Comparison of ENCODE assay signal across 25 cellular contexts in genomic region chr17:72520665-72521303, GRCh38.
DNase-seq lines count a peak whose midpoint lies in the region; ATAC-seq, FAIRE-seq and TF ChIP-seq lines count a peak whose summit lies in the region.
"Had no signal": no experiment of that assay in that cellular context is flagged by ENCODE, and none has a peak within 500 bp of the region (broad histone marks: within the 10 kb centered on the region; RNA-seq: fewer than 3 reads in every experiment).

No MANE protein-coding gene starts in this region.

- no peaks in the 10 kb centered on the region for H3K79me1 ChIP-seq in neuronal stem cell (ENCODE audit: low read depth, low read length)

- H3K4me3 ChIP-seq in GM12864 (ENCODE audit: low read depth, low read length) (peak overlapping the region; percentile 6; the same call in 1 of the 2 replicates), colonic mucosa (no peak overlapping the region), right atrium auricular region (no peak overlapping the region), neuronal stem cell (ENCODE audit: low read length in 2 of 2) (no peak overlapping the region), HepG2 (replicated peaks in 1 of 3; ENCODE audit: insufficient read depth in 1 of 3, low read depth in 2 of 3, low read length in 3 of 3) (no peak overlapping the region)
- H3K4me3 ChIP-seq: A549, psoas muscle, spleen had no signal

- no peak overlapping the region for H2BK5ac ChIP-seq in neuronal stem cell (ENCODE audit: low read length)

- H3K18ac ChIP-seq in neuronal stem cell (ENCODE audit: low read length): no peak overlapping the region

- peaks cover 3% of the 10 kb centered on the region for H3K4me1 ChIP-seq in colonic mucosa
- peaks cover 0 to 10% of the 10 kb centered on the region in 2 donors for H3K4me1 ChIP-seq in right atrium auricular region
- H3K4me1 ChIP-seq in neuronal stem cell (ENCODE audit: control insufficient read depth in 2 of 2, insufficient read depth in 1 of 2, low read depth in 1 of 2, low read length in 2 of 2): peaks cover under 1 to 22% of the 10 kb centered on the region in 2 donors
- peaks cover 68% of the 10 kb centered on the region for H3K4me1 ChIP-seq in HepG2 (ENCODE audit: insufficient read depth, low read length)
- H3K4me1 ChIP-seq: foreskin keratinocyte, psoas muscle, spleen had no signal

- H2AK5ac ChIP-seq in neuronal stem cell (ENCODE audit: low read depth, low read length): no peak overlapping the region

- TF ChIP-seq POLR2A in HepG2 (IDR thresholded peaks at IDR 0.05; ENCODE audit: insufficient read depth in 1 of 2, low read depth in 2 of 2, low read length in 2 of 2): no peak

- H3K4me2 ChIP-seq in neuronal stem cell (ENCODE audit: insufficient read depth, low read length, poor library complexity, severe bottlenecking): no peak overlapping the region
- no peak overlapping the region for H3K4me2 ChIP-seq in HepG2 (ENCODE audit: low read depth, low read length)
- H3K4me2 ChIP-seq: KMS-11 had no signal

- no peak overlapping the region for H4K8ac ChIP-seq in neuronal stem cell (ENCODE audit: low read depth, low read length)

- H3K36me3 ChIP-seq in colonic mucosa (no peaks in the 10 kb centered on the region), right atrium auricular region (no peaks in the 10 kb centered on the region), neuronal stem cell (replicated peaks in 1 of 2; ENCODE audit: control insufficient read depth in 2 of 2, insufficient read depth in 2 of 2, low read length in 2 of 2) (no peaks in the 10 kb centered on the region), HepG2 (replicated peaks in 1 of 2; ENCODE audit: control insufficient read depth in 1 of 2, insufficient read depth in 2 of 2, low read length in 2 of 2) (no peaks in the 10 kb centered on the region)
- H3K36me3 ChIP-seq: spleen had no signal

- H3K79me2 ChIP-seq in HepG2 (ENCODE audit: insufficient read depth, low read length): peaks cover 77% of the 10 kb centered on the region

- H2BK120ac ChIP-seq in neuronal stem cell (ENCODE audit: low read depth, low read length): no peak overlapping the region

- no peak for DNase-seq in GM12864 (ENCODE audit: low read depth)
- DNase-seq in colonic mucosa: no peak
- DNase-seq in right atrium auricular region (ENCODE audit: low spot score): no peak
- DNase-seq in neuronal stem cell (ENCODE audit: low spot score): no peak
- DNase-seq in mucosa of gallbladder (ENCODE audit: low spot score): no peak
- no peak for DNase-seq in HepG2 (ENCODE audit: low spot score)
- DNase-seq: activated CD4-positive, alpha-beta T cell treated with anti-CD3 and anti-CD28 coated beads for 36 hours; activated effector memory CD4-positive, alpha-beta T cell treated with Interleukin-2 at 50 U/mL for 16 hours; activated naive CD8-positive, alpha-beta T cell treated with anti-CD3 and anti-CD28 coated beads, Interleukin-2, amount 50 U/mL, for 24 hours; dermis blood vessel endothelial cell; foreskin keratinocyte; H9; NCI-H1048; NCI-H2029; NCI-H446 treated with DMSO at 0.1 percent for 48 hours; psoas muscle; spleen; substantia nigra had no signal

- POLR2A ChIA-PET in HepG2 (lab: Yijun Ruan, JAX): interaction anchor here (2.0 to 2.7 kb wide), 3 partner anchors 18 to 121 kb away, joined by 6 to 32 read pairs (median 8); no protein-coding TSS in a partner anchor

- peak; percentile 72 for ATAC-seq in GM19351 (IDR thresholded peaks at IDR 0.05; ENCODE audit: unreplicated experiment)
- peak; percentile 39 for ATAC-seq in HG03565 (IDR thresholded peaks at IDR 0.05; ENCODE audit: unreplicated experiment)
- ATAC-seq in HepG2: no peak
- ATAC-seq: A549; activated CD4-positive, alpha-beta T cell treated with anti-CD3 and anti-CD28 coated beads for 36 hours; activated naive CD8-positive, alpha-beta T cell treated with anti-CD3 and anti-CD28 coated beads, Interleukin-2, amount 50 U/mL, for 24 hours; foreskin keratinocyte; psoas muscle had no signal

- H2BK15ac ChIP-seq in neuronal stem cell (ENCODE audit: low read length): no peak overlapping the region

- H2AFZ ChIP-seq in neuronal stem cell (ENCODE audit: low read length): no peak overlapping the region
- H2AFZ ChIP-seq in HepG2 (ENCODE audit: low read length): no peak overlapping the region

- intact Hi-C loops in colonic mucosa (cut with DNase I): no loop called here
- intact Hi-C loops in HepG2 (cut with micrococcal nuclease; ENCODE audit: unreplicated experiment): no loop called here

- H3K9ac ChIP-seq in colonic mucosa (ENCODE audit: low read depth in 2 of 2, low read length in 2 of 2) (peak overlapping the region in 1 of 2 donors; percentile 16), neuronal stem cell (ENCODE audit: low read depth, low read length, poor library complexity) (no peak overlapping the region), HepG2 (ENCODE audit: insufficient read depth, low read depth, low read length) (no peak overlapping the region)
- H3K9ac ChIP-seq: KMS-11 had no signal

- peaks cover 12% of the 10 kb centered on the region for H4K20me1 ChIP-seq in HepG2 (ENCODE audit: insufficient read depth, low read length)

- FAIRE-seq in HepG2 (lab: Jason Lieb, UNC): no peak
- FAIRE-seq: A549 had no signal

- H3K4ac ChIP-seq in neuronal stem cell (ENCODE audit: low read length): no peak overlapping the region

- H3K14ac ChIP-seq in neuronal stem cell (ENCODE audit: low read length): no peak overlapping the region

- no peak overlapping the region for H2BK12ac ChIP-seq in neuronal stem cell (ENCODE audit: low read length)

- peak overlapping the region; percentile 52 for H3K27ac ChIP-seq in colonic mucosa
- no peak overlapping the region for H3K27ac ChIP-seq in right atrium auricular region
- no peak overlapping the region for H3K27ac ChIP-seq in neuronal stem cell (replicated peaks; ENCODE audit: low read length)
- H3K27ac ChIP-seq in HepG2 (ENCODE audit: extremely low read length, insufficient read depth, low read length): no peak overlapping the region
- H3K27ac ChIP-seq: C4-2B, epithelial cell of prostate, foreskin keratinocyte, KMS-11, psoas muscle, RWPE1, spleen had no signal

- TF ChIP-seq RAD21 in HepG2 (CRISPR knock-in tag; IDR thresholded peaks at IDR 0.05): no peak

- TF ChIP-seq CTCF in GM12864 (IDR thresholded peaks at IDR 0.05; ENCODE audit: low read depth, low read length, missing control alignments) (no peak), colonic mucosa (IDR thresholded peaks at IDR 0.05) (no peak), right atrium auricular region (IDR thresholded peaks at IDR 0.05) (no peak), HepG2 (CRISPR knock-in tag; IDR thresholded peaks at IDR 0.05) (no peak)

- CTCF ChIA-PET in HepG2 (lab: Yijun Ruan, JAX; ENCODE audit: low intra/inter-chr PET ratio, low total read pairs): no interaction called here

- WGBS in neuronal stem cell (ENCODE audit: extremely low coverage in 2 of 2, insufficient read length in 2 of 2, insufficient replicate concordance in 1 of 2), 2 donors: no CpG with 5 or more reads among the region's 7 CpGs
- WGBS in HepG2 (ENCODE audit: low lambda C conversion rate): 94% methylated on average over 7 of the region's 7 CpGs

- no TSS peak for BruUV-seq in HepG2 (replicated peaks; lab: Mats Ljungman, UMichigan)

- H3K23ac ChIP-seq in neuronal stem cell (ENCODE audit: low read depth, low read length, poor library complexity): no peak overlapping the region

- TF ChIP-seq EP300 in HepG2 (IDR thresholded peaks at IDR 0.05; ENCODE audit: low read depth in 2 of 2, low read length in 2 of 2) (no peak), HepG2 (CRISPR knock-in tag; IDR thresholded peaks at IDR 0.05; ENCODE audit: borderline replicate concordance) (no peak)

- H4K91ac ChIP-seq in neuronal stem cell (ENCODE audit: low read depth, low read length, poor library complexity): no peak overlapping the region

- H3K27me3 ChIP-seq in colonic mucosa: no peaks in the 10 kb centered on the region
- H3K27me3 ChIP-seq in right atrium auricular region: no peaks in the 10 kb centered on the region
- H3K27me3 ChIP-seq in neuronal stem cell (ENCODE audit: control insufficient read depth in 3 of 3, insufficient read depth in 3 of 3, low read depth in 1 of 3, low read length in 3 of 3): no peaks in the 10 kb centered on the region
- H3K27me3 ChIP-seq in HepG2 (ENCODE audit: control insufficient read depth in 1 of 2, insufficient read depth in 2 of 2, low read length in 2 of 2): no peaks in the 10 kb centered on the region
- H3K27me3 ChIP-seq: foreskin keratinocyte had no signal

- in situ Hi-C loops in HepG2 (cut with HindIII; ENCODE audit: extremely low pct_ligation_motif_present, low pct_unique_long_range_greater_than_20kb): no loop called here

- no peaks in the 10 kb centered on the region for H3K9me3 ChIP-seq in colonic mucosa
- no peaks in the 10 kb centered on the region for H3K9me3 ChIP-seq in right atrium auricular region
- H3K9me3 ChIP-seq in neuronal stem cell (replicated peaks in 1 of 2; ENCODE audit: control insufficient read depth in 2 of 2, insufficient read depth in 1 of 2, low read depth in 1 of 2, low read length in 2 of 2): no peaks in the 10 kb centered on the region
- no peaks in the 10 kb centered on the region for H3K9me3 ChIP-seq in HepG2 (ENCODE audit: low read length)
- H3K9me3 ChIP-seq: A549, psoas muscle, spleen had no signal

TF ChIP-seq in HepG2, 621 proteins besides CTCF, POLR2A, EP300 and RAD21 (continues in another document):
- TF ChIP-seq ZNF350 (CRISPR knock-in tag; IDR thresholded peaks at IDR 0.05; ENCODE audit: borderline replicate concordance, low read depth) (no peak), ZNF143 (CRISPR knock-in tag; IDR thresholded peaks at IDR 0.05) (no peak)
